ENCODE assay signal across 16 cellular contexts in genomic region chr4:159447296-159447695, GRCh38.
DNase-seq lines count a peak whose midpoint lies in the region; ATAC-seq and TF ChIP-seq lines count a peak whose summit lies in the region.
"Had no signal": no experiment of that assay in that cellular context is flagged by ENCODE, and none has a peak within 500 bp of the region (broad histone marks: within the 10 kb centered on the region; RNA-seq: fewer than 3 reads in every experiment).

No MANE protein-coding gene starts in this region.

- BruUV-seq in MCF 10A (replicated peaks; lab: Mats Ljungman, UMichigan) = no TSS peak

- no peak overlapping the region for H3K27ac Mint-ChIP-seq in MCF 10A (ENCODE audit: low read depth, unreplicated experiment)
- H3K27ac Mint-ChIP-seq: CD14-positive monocyte; CD4-positive, alpha-beta T cell; CD8-positive, alpha-beta memory T cell; GM23338; H9 had no signal

- CTCF ChIA-PET in MCF 10A (lab: Yijun Ruan, JAX) = interaction anchor here (0.6 to 0.7 kb wide), 2 partner anchors 258 to 595 kb away, joined by 3 to 4 read pairs; no protein-coding TSS in a partner anchor

- in situ Hi-C loops in GM13977 (cut with MboI; ENCODE audit: low pct_unique_long_range_greater_than_20kb, low sequenced_read_pairs, unreplicated experiment) = loop anchor here (25.0 kb wide), 2 partner anchors 260 to 710 kb away; no protein-coding TSS in a partner anchor

- intact Hi-C loops in left cardiac atrium (cut with DNase I) = loop anchor here in 1 of 2 donors (2.0 to 10.0 kb wide), 4 partner anchors 95 to 722 kb away; partner anchors contain the start of gene PPID
- intact Hi-C loops in MCF 10A (cut with micrococcal nuclease) = loop anchor here (5.0 to 10.0 kb wide), 3 partner anchors 82 to 1185 kb away; no protein-coding TSS in a partner anchor

- no peaks in the 10 kb centered on the region for H3K9me3 Mint-ChIP-seq in MCF 10A (ENCODE audit: unreplicated experiment)
- H3K9me3 Mint-ChIP-seq: CD4-positive, alpha-beta T cell; CD8-positive, alpha-beta memory T cell; GM23338; H9 had no signal

- TF ChIP-seq CTCF in AG10803 (conservative IDR thresholded peaks at IDR 0.05; ENCODE audit: low read length) = no peak
- TF ChIP-seq CTCF in fibroblast of pulmonary artery (IDR thresholded peaks at IDR 0.05; ENCODE audit: low read length, missing control alignments) = no peak
- no peak for TF ChIP-seq CTCF in MCF 10A (IDR thresholded peaks at IDR 0.05; ENCODE audit: unreplicated experiment)
- no peak for TF ChIP-seq CTCF in GM13977 (IDR thresholded peaks at IDR 0.05; ENCODE audit: extremely low read depth, insufficient read depth, missing control alignments)

- DNase-seq in AG10803 (ENCODE audit: low read depth) (peak; percentile 45), astrocyte of the hippocampus (ENCODE audit: low read depth, low spot score) (peak; percentile 40), fibroblast of gingiva (ENCODE audit: low read depth) (peak; percentile 10), fibroblast of pulmonary artery (ENCODE audit: low read depth) (peak; percentile 53), NCI-H2107 treated with DMSO at 0.1 percent for 48 hours (lab: John Stamatoyannopoulos, UW; ENCODE audit: unreplicated experiment) (no peak), left cardiac atrium (no peak), MCF 10A (ENCODE audit: unreplicated experiment) (no peak), GM13977 (ENCODE audit: low spot score) (no peak)
- DNase-seq: AML-193; CD4-positive, alpha-beta T cell; CD8-positive, alpha-beta memory T cell; DMS53 had no signal

- H3K36me3 Mint-ChIP-seq in MCF 10A (ENCODE audit: insufficient read depth, unreplicated experiment) = no peaks in the 10 kb centered on the region
- H3K36me3 Mint-ChIP-seq: CD14-positive monocyte; CD8-positive, alpha-beta memory T cell had no signal

- H3K4me3 ChIP-seq in AG10803 (ENCODE audit: low read length) = no peak overlapping the region
- H3K4me3 ChIP-seq in fibroblast of pulmonary artery (replicated peaks; ENCODE audit: low read depth, low read length) = no peak overlapping the region
- H3K4me3 ChIP-seq: BLaER1 treated with 17β-estradiol and CSF1 and Interleukin-3, amounts not matched to agents 10 nM and 100 nM; GM23338 had no signal

- no peaks in the 10 kb centered on the region for H3K27me3 Mint-ChIP-seq in MCF 10A (ENCODE audit: insufficient read depth, unreplicated experiment)

- POLR2A ChIA-PET in MCF 10A (lab: Yijun Ruan, JAX) = no interaction called here

- ATAC-seq in left cardiac atrium = no peak

- peaks cover 7% of the 10 kb centered on the region for H3K4me1 Mint-ChIP-seq in MCF 10A (ENCODE audit: insufficient read depth, unreplicated experiment)
- H3K4me1 Mint-ChIP-seq: CD8-positive, alpha-beta memory T cell; GM23338 had no signal

- H3K4me3 Mint-ChIP-seq in MCF 10A (ENCODE audit: unreplicated experiment) = no peak overlapping the region
- H3K4me3 Mint-ChIP-seq: CD14-positive monocyte; CD4-positive, alpha-beta T cell; CD8-positive, alpha-beta memory T cell; GM23338; H9 had no signal

Comparison
In these comparisons a context has a peak if more than half of its experiments do, and no peak if none do; other contexts are left out.
1. DNase-seq: peak in AG10803 (single experiment), astrocyte of the hippocampus (single experiment), fibroblast of gingiva (single experiment) and fibroblast of pulmonary artery (single experiment); none in NCI-H2107 treated with DMSO at 0.1 percent for 48 hours (single experiment), left cardiac atrium (single experiment), MCF 10A (single experiment) and GM13977 (single experiment).